In the genomic region with DNA sequence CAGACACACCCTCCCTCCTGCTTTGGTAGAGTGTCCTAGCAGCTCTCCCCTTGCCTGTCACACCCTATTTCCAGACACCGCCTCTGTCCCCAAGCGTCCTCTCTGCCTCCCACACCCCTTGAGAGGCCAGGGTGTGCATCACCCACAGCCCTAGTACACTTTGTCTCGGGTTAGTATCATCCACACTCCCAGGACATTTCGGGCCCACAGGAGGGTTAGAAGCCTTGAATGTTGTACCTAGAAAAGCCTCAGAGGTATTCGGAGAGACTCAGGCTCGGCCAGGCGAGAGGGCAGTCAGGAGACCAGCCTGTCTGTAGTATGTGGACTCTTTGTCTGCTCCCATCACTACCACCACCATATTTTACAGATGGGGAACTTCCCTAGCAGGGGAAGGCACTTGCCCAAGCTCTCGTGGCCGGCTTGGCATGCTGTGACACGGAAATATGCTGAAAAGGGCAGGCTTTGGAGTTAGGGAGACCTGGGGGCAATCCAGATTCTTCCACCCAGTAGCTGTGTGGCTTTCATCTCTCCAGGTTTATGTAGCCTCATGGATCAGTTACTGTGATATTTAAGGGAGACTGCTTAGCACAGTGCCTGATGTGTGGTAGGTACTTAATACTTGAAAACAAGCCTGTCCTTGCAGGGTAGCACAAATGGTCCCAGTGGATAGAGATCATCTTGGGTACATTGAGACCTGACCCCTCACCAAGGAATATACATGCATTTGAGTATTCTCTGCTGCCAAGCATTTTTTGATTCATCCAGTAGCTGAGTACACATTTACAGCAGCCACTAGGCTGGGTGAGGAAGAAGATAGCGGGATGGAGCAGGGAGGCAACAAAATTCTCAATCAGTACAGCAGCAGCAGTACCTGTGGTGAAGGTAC, we compare ENCODE assay signal across 8 cellular contexts. TPM values are rescaled to one million over a fixed set of nuclear protein-coding genes. Genes with fewer than 3 reads are reported as not detected.
DNase-seq lines count a peak whose midpoint lies in the region; ATAC-seq and TF ChIP-seq lines count a peak whose summit lies in the region.

No MANE protein-coding gene starts in this region.

- peaks cover 19% of the 10 kb centered on the region for H3K36me3 ChIP-seq in CD8-positive, alpha-beta T cell (ENCODE audit: insufficient read depth, low read length)
- H3K36me3 ChIP-seq in PC-3 (ENCODE audit: low read depth, low read length) (peaks cover 34% of the 10 kb centered on the region), osteoblast (ENCODE audit: insufficient read depth, low read length) (peaks cover 40% of the 10 kb centered on the region)

- no peaks in the 10 kb centered on the region for H3K27me3 Mint-ChIP-seq in CD8-positive, alpha-beta T cell (ENCODE audit: low read depth)
- peaks cover 13% of the 10 kb centered on the region for H3K27me3 Mint-ChIP-seq in endothelial cell (ENCODE audit: unreplicated experiment)

- H3K4me3 Mint-ChIP-seq in CD8-positive, alpha-beta T cell: peak overlapping the region; percentile 96
- H3K4me3 Mint-ChIP-seq in endothelial cell (ENCODE audit: unreplicated experiment): peak overlapping the region; percentile 99

- CTCF ChIA-PET in CD8-positive, alpha-beta T cell (lab: Charles Lee): interaction anchor here (1.3 to 1.4 kb wide), 2 partner anchors 53 to 78 kb away, joined by 3 to 8 read pairs; partner anchors contain the start of genes LSM3 and XPC
- CTCF ChIA-PET in PC-3 (lab: Charles Lee): interaction anchor here (2.2 kb wide), 1 partner anchor 230 kb away, joined by 6 read pairs; no protein-coding TSS in a partner anchor

- H3K4me1 Mint-ChIP-seq in CD8-positive, alpha-beta T cell (ENCODE audit: low read depth): peaks cover 56% of the 10 kb centered on the region
- H3K4me1 Mint-ChIP-seq in endothelial cell (ENCODE audit: unreplicated experiment): peaks cover 34% of the 10 kb centered on the region

- intact Hi-C loops in CD8-positive, alpha-beta T cell (cut with DNase I, micrococcal nuclease): loop anchor here (1.0 to 10.0 kb wide), 7 partner anchors 16 to 1299 kb away; partner anchors contain the start of genes EAF1 (in 1 of the 2), HDAC11 (in 1 of the 2), METTL6 (in 1 of the 2) and MRPS25 (in 1 of the 2)
- intact Hi-C loops in PC-3 (cut with micrococcal nuclease): loop anchor here (10.0 kb wide), 1 partner anchor 471 kb away; no protein-coding TSS in a partner anchor

- no peak for ATAC-seq in CD8-positive, alpha-beta T cell
- ATAC-seq in PC-3 (no peak), GM19351 (IDR thresholded peaks at IDR 0.05; ENCODE audit: unreplicated experiment) (no peak)

- no peaks in the 10 kb centered on the region for H3K9me3 ChIP-seq in CD8-positive, alpha-beta T cell (ENCODE audit: low read length)
- no peaks in the 10 kb centered on the region for H3K9me3 ChIP-seq in PC-3 (ENCODE audit: low read length)
- no peaks in the 10 kb centered on the region for H3K9me3 ChIP-seq in osteoblast (ENCODE audit: low read depth, low read length)

- H3K4me1 ChIP-seq in CD8-positive, alpha-beta T cell (ENCODE audit: insufficient read depth, low read length): peaks cover 30% of the 10 kb centered on the region
- H3K4me1 ChIP-seq in PC-3 (ENCODE audit: insufficient read depth, low read length) (peaks cover 23% of the 10 kb centered on the region), osteoblast (ENCODE audit: insufficient read depth, low read length) (peaks cover 21% of the 10 kb centered on the region)

- H3K4me2 ChIP-seq in PC-3 (ENCODE audit: low read length) (peak overlapping the region; percentile 78), osteoblast (ENCODE audit: insufficient read depth, low read length) (peak overlapping the region; percentile 93)

- no peak overlapping the region for H3K27ac ChIP-seq in CD8-positive, alpha-beta T cell (ENCODE audit: low read depth, low read length)
- H3K27ac ChIP-seq in PC-3 (ENCODE audit: low read length) (peak overlapping the region; percentile 38), osteoblast (ENCODE audit: low read depth, low read length) (peak overlapping the region; percentile 61)

- DNase-seq in CD8-positive, alpha-beta T cell: peak in 2 of 7 experiments; percentile 8 to 25
- DNase-seq in PC-3 (no peak), endothelial cell (ENCODE audit: low spot score) (no peak), osteoblast (ENCODE audit: insufficient read length, low spot score, missing footprints) (no peak), T1000 (lab: John Stamatoyannopoulos, UW) (no peak), amniotic stem cell (lab: John Stamatoyannopoulos, UW) (no peak), NCI-H2171 (lab: John Stamatoyannopoulos, UW) (no peak)

- peaks cover 79% of the 10 kb centered on the region for H3K79me2 ChIP-seq in PC-3 (ENCODE audit: low read length)
- peaks cover 70% of the 10 kb centered on the region for H3K79me2 ChIP-seq in osteoblast (ENCODE audit: insufficient read depth, low read length)

- H4K20me1 ChIP-seq in PC-3 (ENCODE audit: low read length): peaks cover 30% of the 10 kb centered on the region
- H4K20me1 ChIP-seq in osteoblast (ENCODE audit: insufficient read depth, low read length): peaks cover 49% of the 10 kb centered on the region

- no peaks in the 10 kb centered on the region for H3K27me3 ChIP-seq in CD8-positive, alpha-beta T cell (ENCODE audit: insufficient read depth, low read length)
- H3K27me3 ChIP-seq in PC-3 (ENCODE audit: low read length) (no peaks in the 10 kb centered on the region), osteoblast (ENCODE audit: insufficient read depth, low read length) (no peaks in the 10 kb centered on the region)

- peak overlapping the region; percentile 95 for H3K4me3 ChIP-seq in CD8-positive, alpha-beta T cell (ENCODE audit: low read depth, low read length)
- H3K4me3 ChIP-seq in PC-3 (ENCODE audit: low read length) (peak overlapping the region; percentile 87), osteoblast (ENCODE audit: insufficient read depth, low read length) (peak overlapping the region; percentile 96)

- peaks cover 52% of the 10 kb centered on the region for H3K36me3 Mint-ChIP-seq in CD8-positive, alpha-beta T cell
- peaks cover 32% of the 10 kb centered on the region for H3K36me3 Mint-ChIP-seq in endothelial cell (ENCODE audit: low read depth, unreplicated experiment)

- BruUV-seq in PC-3 (replicated peaks; lab: Mats Ljungman, UMichigan): no TSS peak

- no peaks in the 10 kb centered on the region for H3F3A ChIP-seq in PC-3 (ENCODE audit: low read length, unreplicated experiment)

- no peak for TF ChIP-seq CTCF in CD8-positive, alpha-beta T cell (IDR thresholded peaks at IDR 0.05)
- no peak for TF ChIP-seq CTCF in PC-3 (conservative IDR thresholded peaks at IDR 0.05; ENCODE audit: low read depth, low read length)
- TF ChIP-seq CTCF in endothelial cell (IDR thresholded peaks at IDR 0.05; ENCODE audit: unreplicated experiment): no peak
- no peak for TF ChIP-seq CTCF in osteoblast (IDR thresholded peaks at IDR 0.05; ENCODE audit: extremely low read depth, low read depth, low read length)

- no peaks in the 10 kb centered on the region for H3K9me2 ChIP-seq in PC-3 (replicated peaks; ENCODE audit: low read length)

- POLR2A ChIA-PET in CD8-positive, alpha-beta T cell (lab: Charles Lee): interaction anchor here (1.4 to 3.7 kb wide), 7 partner anchors 8 to 235 kb away, joined by 3 to 65 read pairs (median 12); partner anchors contain the start of genes LSM3 and XPC
- POLR2A ChIA-PET in PC-3 (lab: Charles Lee; ENCODE audit: unreplicated experiment): interaction anchor here (0.6 to 2.2 kb wide), 5 partner anchors 14 to 643 kb away, joined by 3 to 20 read pairs (median 4); partner anchors contain the start of genes LSM3 and XPC

- no peak overlapping the region for H2AFZ ChIP-seq in PC-3 (ENCODE audit: low read length)
- no peak overlapping the region for H2AFZ ChIP-seq in osteoblast (ENCODE audit: low read length)

- H3K9me3 Mint-ChIP-seq in CD8-positive, alpha-beta T cell: no peaks in the 10 kb centered on the region
- no peaks in the 10 kb centered on the region for H3K9me3 Mint-ChIP-seq in endothelial cell (ENCODE audit: unreplicated experiment)

- H3K9ac ChIP-seq in PC-3 (ENCODE audit: low read length): peak overlapping the region; percentile 94

- H3K27ac Mint-ChIP-seq in CD8-positive, alpha-beta T cell: peak overlapping the region; percentile 92
- H3K27ac Mint-ChIP-seq in endothelial cell (ENCODE audit: unreplicated experiment): peak overlapping the region; percentile 64

RNA-seq across cellular contexts. Expression of gene TMEM43, which starts 1.4 kb away (rescaled TPM):
- total RNA-seq in CD8-positive, alpha-beta T cell: 10 to 100 TPM; 20.1 to 24.3 TPM
- total RNA-seq in PC-3 (2014; rRNA removed) (78.6 and 83.1 TPM in 2 replicates), endothelial cell (ENCODE audit: unreplicated experiment) (31.9 TPM), osteoblast (138 and 145 TPM in 2 replicates)

RNA-seq across cellular contexts. Expression of gene CHCHD4, which starts 1.6 kb away (rescaled TPM):
- total RNA-seq in CD8-positive, alpha-beta T cell: 1 to 10 TPM in 1 of 2 experiments, under 1 TPM in 1; 0.71 to 1.7 TPM
- total RNA-seq in PC-3 (2014; rRNA removed): 39.5 and 43.3 TPM in 2 replicates
- total RNA-seq in endothelial cell (ENCODE audit: unreplicated experiment): 11.1 TPM
- total RNA-seq in osteoblast: 9.1 and 10.1 TPM in 2 replicates

RNA-seq across cellular contexts. Expression of gene XPC, which starts 52.1 kb away (rescaled TPM):
- total RNA-seq in CD8-positive, alpha-beta T cell: 10 to 100 TPM; 51.5 to 56.5 TPM
- total RNA-seq in PC-3 (2014; rRNA removed) (24.3 and 26.1 TPM in 2 replicates), endothelial cell (ENCODE audit: unreplicated experiment) (35.6 TPM), osteoblast (50.1 and 52.1 TPM in 2 replicates)

RNA-seq across cellular contexts. Expression of gene LSM3, which starts 52.4 kb away (rescaled TPM):
- 1 to 10 TPM; 7.5 to 8.3 TPM for total RNA-seq in CD8-positive, alpha-beta T cell
- total RNA-seq in PC-3 (2014; rRNA removed) (22.0 and 27.2 TPM in 2 replicates), endothelial cell (ENCODE audit: unreplicated experiment) (14.7 TPM), osteoblast (5.1 and 5.6 TPM in 2 replicates)
